13 cellular contexts compared by ENCODE assay signal in the genomic region with DNA sequence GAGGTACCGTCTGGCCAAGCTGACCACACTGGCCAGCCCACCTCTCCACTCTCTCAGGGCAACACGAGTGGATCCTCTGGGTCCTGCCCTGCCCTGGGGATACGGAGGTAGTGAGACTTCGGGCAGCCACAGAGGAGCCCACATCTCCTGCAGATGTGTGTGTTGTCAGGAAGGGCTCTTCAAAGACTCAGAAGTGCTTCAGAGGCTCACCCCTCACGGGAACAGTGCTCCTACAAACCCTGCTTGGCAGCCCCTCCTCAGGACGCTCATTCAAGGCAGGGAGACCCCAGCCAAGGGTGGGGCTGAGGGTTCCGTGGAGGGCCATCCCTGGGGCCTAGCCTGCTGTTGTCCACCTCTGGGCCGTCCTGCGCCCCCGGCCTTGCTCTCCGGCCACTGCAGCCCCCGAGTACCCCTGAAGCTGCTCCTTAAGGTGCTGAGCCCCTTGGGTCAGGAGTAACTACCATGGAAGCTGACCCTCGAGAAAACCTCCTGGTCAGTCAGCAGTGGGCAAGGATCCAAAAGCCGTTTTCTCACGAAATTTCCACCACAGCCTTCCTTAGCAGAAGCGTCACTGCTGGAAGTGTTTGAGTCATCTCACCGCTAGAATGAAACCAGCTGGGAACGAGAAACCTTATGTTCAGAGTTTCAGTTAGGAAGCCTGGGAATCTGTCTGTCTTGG. TPM values are rescaled to one million over a fixed set of nuclear protein-coding genes. Genes with fewer than 3 reads are reported as not detected.
DNase-seq lines count a peak whose midpoint lies in the region; ATAC-seq and TF ChIP-seq lines count a peak whose summit lies in the region.
"Had no signal": no experiment of that assay in that cellular context is flagged by ENCODE, and none has a peak within 500 bp of the region (broad histone marks: within the 10 kb centered on the region; RNA-seq: fewer than 3 reads in every experiment).

No MANE protein-coding gene starts in this region.

- no peak overlapping the region for H2BK5ac ChIP-seq in neuronal stem cell (ENCODE audit: low read length)

- H2BK12ac ChIP-seq in neuronal stem cell (ENCODE audit: low read length) = no peak overlapping the region

- no peak overlapping the region for H4K8ac ChIP-seq in neuronal stem cell (ENCODE audit: low read depth, low read length)

- H4K91ac ChIP-seq in neuronal stem cell (ENCODE audit: low read depth, low read length, poor library complexity) = no peak overlapping the region

- peak; percentile 11 for DNase-seq in activated naive CD4-positive, alpha-beta T cell treated with anti-CD3 and anti-CD28 coated beads, Interleukin-2, amount 10 ng/mL, durations not matched to agents 7 days and 5 days
- DNase-seq in activated naive CD4-positive, alpha-beta T cell treated with anti-CD3 and anti-CD28 coated beads, Interleukin-2, amount 50 U/mL, for 16 hours = no peak
- peak; percentile 12 for DNase-seq in T1000 (lab: John Stamatoyannopoulos, UW)
- peak; percentile 12 for DNase-seq in foreskin melanocyte
- DNase-seq in upper lobe of right lung = peak; percentile 52
- no peak for DNase-seq in pons (ENCODE audit: low spot score)
- no peak for DNase-seq in NCI-H2029 treated with DMSO at 0.1 percent for 48 hours (lab: John Stamatoyannopoulos, UW)
- DNase-seq in neuronal stem cell (ENCODE audit: low spot score) = no peak
- DNase-seq: activated T-cell treated with anti-CD3 and anti-CD28 coated beads, Interleukin-2, amount 50 U/mL, for 72 hours; stimulated activated CD4-positive, alpha-beta T cell treated with anti-CD3 and anti-CD28 coated beads, Interleukin-2, amount 100 ng/mL, for 48 hours; T-helper 17 cell; thyroid gland had no signal

- peaks cover 8% of the 10 kb centered on the region for H3K4me1 ChIP-seq in upper lobe of right lung
- H3K4me1 ChIP-seq in neuronal stem cell (ENCODE audit: control insufficient read depth in 2 of 2, insufficient read depth in 1 of 2, low read depth in 1 of 2, low read length in 2 of 2) = peaks cover 2 to 42% of the 10 kb centered on the region in 2 donors

- H3K27ac ChIP-seq in upper lobe of right lung (no peak overlapping the region), neuronal stem cell (replicated peaks; ENCODE audit: low read length) (no peak overlapping the region)
- H3K27ac ChIP-seq: HL-60 had no signal

- ATAC-seq in upper lobe of right lung = no peak
- ATAC-seq: activated T-cell treated with anti-CD3 and anti-CD28 coated beads, Interleukin-2, amount 50 U/mL, for 72 hours; T-helper 17 cell had no signal

- no peak overlapping the region for H3K27ac Mint-ChIP-seq in activated naive CD4-positive, alpha-beta T cell treated with anti-CD3 and anti-CD28 coated beads, Interleukin-2, amount 10 ng/mL, durations not matched to agents 7 days and 5 days
- H3K27ac Mint-ChIP-seq: activated T-cell treated with anti-CD3 and anti-CD28 coated beads, Interleukin-2, amount 50 U/mL, for 72 hours; T-helper 17 cell had no signal

- H3K4ac ChIP-seq in neuronal stem cell (ENCODE audit: low read length) = no peak overlapping the region

- H3K4me2 ChIP-seq in neuronal stem cell (ENCODE audit: insufficient read depth, low read length, poor library complexity, severe bottlenecking) = no peak overlapping the region

- H3K79me1 ChIP-seq in neuronal stem cell (ENCODE audit: low read depth, low read length) = no peaks in the 10 kb centered on the region

- H2AFZ ChIP-seq in neuronal stem cell (ENCODE audit: low read length) = no peak overlapping the region

- H3K9ac ChIP-seq in neuronal stem cell (ENCODE audit: low read depth, low read length, poor library complexity) = no peak overlapping the region

- H2AK5ac ChIP-seq in neuronal stem cell (ENCODE audit: low read depth, low read length) = no peak overlapping the region

- H3K27me3 Mint-ChIP-seq in activated naive CD4-positive, alpha-beta T cell treated with anti-CD3 and anti-CD28 coated beads, Interleukin-2, amount 10 ng/mL, durations not matched to agents 7 days and 5 days = no peaks in the 10 kb centered on the region

- intact Hi-C loops in upper lobe of right lung (cut with DNase I) = no loop called here

- no peak for TF ChIP-seq CTCF in upper lobe of right lung (IDR thresholded peaks at IDR 0.05)

- H3K4me3 Mint-ChIP-seq in activated naive CD4-positive, alpha-beta T cell treated with anti-CD3 and anti-CD28 coated beads, Interleukin-2, amount 10 ng/mL, durations not matched to agents 7 days and 5 days = no peak overlapping the region
- H3K4me3 Mint-ChIP-seq: activated T-cell treated with anti-CD3 and anti-CD28 coated beads, Interleukin-2, amount 50 U/mL, for 72 hours; T-helper 17 cell had no signal

- H3K14ac ChIP-seq in neuronal stem cell (ENCODE audit: low read length) = no peak overlapping the region

- no peak overlapping the region for H3K23ac ChIP-seq in neuronal stem cell (ENCODE audit: low read depth, low read length, poor library complexity)

- H2BK15ac ChIP-seq in neuronal stem cell (ENCODE audit: low read length) = no peak overlapping the region

- H3K36me3 Mint-ChIP-seq in activated naive CD4-positive, alpha-beta T cell treated with anti-CD3 and anti-CD28 coated beads, Interleukin-2, amount 10 ng/mL, durations not matched to agents 7 days and 5 days = no peaks in the 10 kb centered on the region

- H3K4me1 Mint-ChIP-seq in activated naive CD4-positive, alpha-beta T cell treated with anti-CD3 and anti-CD28 coated beads, Interleukin-2, amount 10 ng/mL, durations not matched to agents 7 days and 5 days = no peaks in the 10 kb centered on the region
- H3K4me1 Mint-ChIP-seq: T-helper 17 cell had no signal

- H3K18ac ChIP-seq in neuronal stem cell (ENCODE audit: low read length) = no peak overlapping the region

- H3K4me3 ChIP-seq in upper lobe of right lung = no peak overlapping the region
- H3K4me3 ChIP-seq in neuronal stem cell (ENCODE audit: low read length in 2 of 2) = no peak overlapping the region
- H3K4me3 ChIP-seq: thyroid gland had no signal

- peaks cover 9% of the 10 kb centered on the region for H3K9me3 Mint-ChIP-seq in activated naive CD4-positive, alpha-beta T cell treated with anti-CD3 and anti-CD28 coated beads, Interleukin-2, amount 10 ng/mL, durations not matched to agents 7 days and 5 days
- H3K9me3 Mint-ChIP-seq: activated T-cell treated with anti-CD3 and anti-CD28 coated beads, Interleukin-2, amount 50 U/mL, for 72 hours had no signal

- H3K36me3 ChIP-seq in upper lobe of right lung (no peaks in the 10 kb centered on the region), neuronal stem cell (replicated peaks in 1 of 2; ENCODE audit: control insufficient read depth in 2 of 2, insufficient read depth in 2 of 2, low read length in 2 of 2) (peaks cover 9 to 37% of the 10 kb centered on the region in 2 donors)
- H3K36me3 ChIP-seq: thyroid gland had no signal

- no peak overlapping the region for H2BK120ac ChIP-seq in neuronal stem cell (ENCODE audit: low read depth, low read length)

- no CpG with 5 or more reads among the region's 18 CpGs for WGBS in neuronal stem cell (ENCODE audit: extremely low coverage in 2 of 2, insufficient read length in 2 of 2, insufficient replicate concordance in 1 of 2), 2 donors

- H3K27me3 ChIP-seq in upper lobe of right lung (no peaks in the 10 kb centered on the region), neuronal stem cell (ENCODE audit: control insufficient read depth in 3 of 3, insufficient read depth in 3 of 3, low read depth in 1 of 3, low read length in 3 of 3) (no peaks in the 10 kb centered on the region)
- H3K27me3 ChIP-seq: thyroid gland had no signal

- CTCF ChIA-PET in activated naive CD4-positive, alpha-beta T cell treated with anti-CD3 and anti-CD28 coated beads, Interleukin-2, amount 10 ng/mL, durations not matched to agents 7 days and 5 days (lab: Charles Lee) = no interaction called here

- H3K9me3 ChIP-seq in upper lobe of right lung (no peaks in the 10 kb centered on the region), neuronal stem cell (replicated peaks in 1 of 2; ENCODE audit: control insufficient read depth in 2 of 2, insufficient read depth in 1 of 2, low read depth in 1 of 2, low read length in 2 of 2) (peaks cover 0 to 3% of the 10 kb centered on the region in 2 donors)
- H3K9me3 ChIP-seq: thyroid gland had no signal

RNA-seq across cellular contexts. Expression of gene LRRC14B, which starts 23.2 kb away (rescaled TPM):
- total RNA-seq in upper lobe of right lung = not detected
- polyA plus RNA-seq in neuronal stem cell (2013, experiment 1 of 2) = 0.03 TPM
- not detected for polyA plus RNA-seq in neuronal stem cell (2013, experiment 2 of 2)
- total RNA-seq: activated T-cell treated with anti-CD3 and anti-CD28 coated beads, Interleukin-2, amount 50 U/mL, for 72 hours; T-helper 17 cell; thyroid gland had no signal

RNA-seq across cellular contexts. Expression of gene CCDC127, which starts 49.8 kb away (rescaled TPM):
- total RNA-seq in upper lobe of right lung = 5.5 TPM
- 5.2 TPM for polyA plus RNA-seq in neuronal stem cell (2013, experiment 1 of 2)
- polyA plus RNA-seq in neuronal stem cell (2013, experiment 2 of 2) = 5.1 TPM

RNA-seq across cellular contexts. Expression of gene SDHA, which starts 50.0 kb away (rescaled TPM):
- total RNA-seq in upper lobe of right lung = 94.0 TPM
- polyA plus RNA-seq in neuronal stem cell (2013, experiment 1 of 2) = 60.5 TPM
- polyA plus RNA-seq in neuronal stem cell (2013, experiment 2 of 2) = 67.5 TPM

Comparison
In these comparisons a context has a peak if more than half of its experiments do, and no peak if none do; other contexts are left out.
1. DNase-seq: peak in activated naive CD4-positive, alpha-beta T cell treated with anti-CD3 and anti-CD28 coated beads, Interleukin-2, amount 10 ng/mL, durations not matched to agents 7 days and 5 days (single experiment), T1000 (single experiment), foreskin melanocyte (single experiment) and upper lobe of right lung (single experiment); none in activated naive CD4-positive, alpha-beta T cell treated with anti-CD3 and anti-CD28 coated beads, Interleukin-2, amount 50 U/mL, for 16 hours (single experiment), pons (single experiment), NCI-H2029 treated with DMSO at 0.1 percent for 48 hours (single experiment) and neuronal stem cell (single experiment).